Comparison of ENCODE assay signal across 9 cellular contexts in the genomic region with DNA sequence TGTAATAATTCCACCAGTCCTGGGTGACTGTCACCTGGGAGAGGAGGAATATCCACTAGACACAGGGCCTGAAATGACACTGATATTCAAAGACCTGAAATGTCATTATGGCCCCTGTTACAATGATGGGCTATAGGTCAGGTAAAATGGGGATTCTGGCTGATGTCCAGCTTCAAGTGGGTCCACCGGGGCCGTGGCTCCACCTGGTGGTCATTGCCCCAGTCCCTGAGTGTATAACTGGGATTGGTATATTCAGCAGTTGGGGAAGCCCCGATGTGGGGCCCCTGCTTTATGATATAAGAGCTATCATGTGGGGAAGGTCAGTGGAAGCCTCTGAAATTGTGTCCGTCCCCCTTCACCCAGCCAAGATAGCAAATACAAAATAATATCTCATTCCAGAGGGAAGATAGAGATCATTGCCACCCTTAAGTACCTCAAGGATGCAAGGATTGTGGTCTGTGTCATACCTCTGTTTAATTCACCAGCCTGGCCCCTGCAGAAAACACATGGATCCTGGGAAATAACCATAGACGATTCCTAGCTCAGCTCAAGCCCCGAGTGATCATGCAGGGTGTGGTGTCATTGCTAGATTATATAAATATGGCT. TPM values are rescaled to one million over a fixed set of nuclear protein-coding genes. Genes with fewer than 3 reads are reported as not detected.
A peak's percentile ranks its signal among the peaks of the same experiment; 100 is the strongest.
DNase-seq lines count a peak whose midpoint lies in the region; ATAC-seq, FAIRE-seq and TF ChIP-seq lines count a peak whose summit lies in the region.
"Had no signal": no experiment of that assay in that cellular context is flagged by ENCODE, and none has a peak within 500 bp of the region (broad histone marks: within the 10 kb centered on the region; RNA-seq: fewer than 3 reads in every experiment).

No MANE protein-coding gene starts in this region.

- no peak for TF ChIP-seq EP300 in upper lobe of left lung (IDR thresholded peaks at IDR 0.05)

- CTCF ChIA-PET in activated CD8-positive, alpha-beta T cell treated with anti-CD3 and anti-CD28 coated beads, Interleukin-2, amount 10 ng/mL, durations not matched to agents 7 days and 5 days (lab: Charles Lee), result interaction anchor here (0.9 to 4.7 kb wide), 13 partner anchors 9 to 207 kb away, joined by 3 to 65 read pairs (median 5); partner anchors contain the start of gene VPS45

- H3K9me3 Mint-ChIP-seq in activated CD8-positive, alpha-beta T cell treated with anti-CD3 and anti-CD28 coated beads, Interleukin-2, amount 10 ng/mL, durations not matched to agents 7 days and 5 days (ENCODE audit: insufficient read depth), result no peaks in the 10 kb centered on the region
- H3K9me3 Mint-ChIP-seq in endodermal cell, result no peaks in the 10 kb centered on the region
- H3K9me3 Mint-ChIP-seq: dendritic cell treated with granulocyte-macrophage colony-stimulating factor and Interleukin-4, amounts not matched to agents 40 ng/mL and 50 ng/mL, for 4 days had no signal

- H3K27ac Mint-ChIP-seq in activated CD8-positive, alpha-beta T cell treated with anti-CD3 and anti-CD28 coated beads, Interleukin-2, amount 10 ng/mL, durations not matched to agents 7 days and 5 days, result no peak overlapping the region
- no peak overlapping the region for H3K27ac Mint-ChIP-seq in endodermal cell
- H3K27ac Mint-ChIP-seq: dendritic cell treated with granulocyte-macrophage colony-stimulating factor and Interleukin-4, amounts not matched to agents 40 ng/mL and 50 ng/mL, for 4 days had no signal

- ATAC-seq in activated CD8-positive, alpha-beta T cell treated with anti-CD3 and anti-CD28 coated beads, Interleukin-2, amount 10 ng/mL, durations not matched to agents 7 days and 5 days, result peak; percentile 75
- peak; percentile 69 to 70 for ATAC-seq in upper lobe of left lung (ENCODE audit: low FRiP score in 2 of 2)
- ATAC-seq in HG03571 (IDR thresholded peaks at IDR 0.05; ENCODE audit: unreplicated experiment), result no peak

- no peaks in the 10 kb centered on the region for H3K36me3 Mint-ChIP-seq in activated CD8-positive, alpha-beta T cell treated with anti-CD3 and anti-CD28 coated beads, Interleukin-2, amount 10 ng/mL, durations not matched to agents 7 days and 5 days (ENCODE audit: low read depth)
- H3K36me3 Mint-ChIP-seq in endodermal cell (ENCODE audit: low read depth), result no peaks in the 10 kb centered on the region

- H3K4me1 Mint-ChIP-seq in activated CD8-positive, alpha-beta T cell treated with anti-CD3 and anti-CD28 coated beads, Interleukin-2, amount 10 ng/mL, durations not matched to agents 7 days and 5 days (ENCODE audit: low read depth), result peaks cover 24% of the 10 kb centered on the region
- peaks cover 10% of the 10 kb centered on the region for H3K4me1 Mint-ChIP-seq in endodermal cell

- H3K4me3 Mint-ChIP-seq in activated CD8-positive, alpha-beta T cell treated with anti-CD3 and anti-CD28 coated beads, Interleukin-2, amount 10 ng/mL, durations not matched to agents 7 days and 5 days, result no peak overlapping the region
- H3K4me3 Mint-ChIP-seq in endodermal cell, result no peak overlapping the region
- H3K4me3 Mint-ChIP-seq: dendritic cell treated with granulocyte-macrophage colony-stimulating factor and Interleukin-4, amounts not matched to agents 40 ng/mL and 50 ng/mL, for 4 days had no signal

- H3K36me3 ChIP-seq in endodermal cell (ENCODE audit: control insufficient read depth, insufficient read depth, low read length) (no peaks in the 10 kb centered on the region), upper lobe of left lung (no peaks in the 10 kb centered on the region)

- TF ChIP-seq POLR2A in GM12891 (IDR thresholded peaks at IDR 0.05; ENCODE audit: low read depth, low read length), result no peak
- TF ChIP-seq POLR2A in upper lobe of left lung (IDR thresholded peaks at IDR 0.05), result no peak

- H3K9me3 ChIP-seq in endodermal cell (ENCODE audit: control insufficient read depth, low read length) (no peaks in the 10 kb centered on the region), upper lobe of left lung (no peaks in the 10 kb centered on the region)

- 58 to 83% methylated on average over 2 to 6 of the region's 6 CpGs for WGBS in endodermal cell (ENCODE audit: insufficient coverage in 1 of 2, insufficient read length in 1 of 2), 2 experiments
- WGBS in upper lobe of left lung, 2 donors, result 22 to 23% methylated on average over 6 of the region's 6 CpGs

- H3K4me3 ChIP-seq in endodermal cell (ENCODE audit: low read length) (no peak overlapping the region), upper lobe of left lung (no peak overlapping the region)

- TF ChIP-seq CTCF in endodermal cell (conservative IDR thresholded peaks at IDR 0.05) (peak; percentile 89), upper lobe of left lung (IDR thresholded peaks at IDR 0.05) (peak; percentile 49 to 79 (median 59))

- no peak overlapping the region for H3K9ac ChIP-seq in endodermal cell (ENCODE audit: extremely low read depth, low read length, poor library complexity, severe bottlenecking)

- H3K4me1 ChIP-seq in endodermal cell (ENCODE audit: control insufficient read depth, insufficient read depth, low read length) (no peaks in the 10 kb centered on the region), upper lobe of left lung (peaks cover 5 to 22% (median 11%) of the 10 kb centered on the region in 4 donors)

- H3K27me3 Mint-ChIP-seq in activated CD8-positive, alpha-beta T cell treated with anti-CD3 and anti-CD28 coated beads, Interleukin-2, amount 10 ng/mL, durations not matched to agents 7 days and 5 days (ENCODE audit: low read depth), result peaks cover 2% of the 10 kb centered on the region
- no peaks in the 10 kb centered on the region for H3K27me3 Mint-ChIP-seq in endodermal cell (ENCODE audit: insufficient read depth)
- H3K27me3 Mint-ChIP-seq: dendritic cell treated with granulocyte-macrophage colony-stimulating factor and Interleukin-4, amounts not matched to agents 40 ng/mL and 50 ng/mL, for 4 days had no signal

- DNase-seq in 8988T (peak; percentile 70), GM12891 (ENCODE audit: insufficient read length, low spot score) (no peak), NCI-H748 (lab: John Stamatoyannopoulos, UW; ENCODE audit: unreplicated experiment) (peak; percentile 69), endodermal cell (peak; percentile 90), mucosa of gallbladder (ENCODE audit: low spot score) (peak; percentile 58), upper lobe of left lung (peak; percentile 65 to 78)
- DNase-seq in activated CD8-positive, alpha-beta T cell treated with anti-CD3 and anti-CD28 coated beads, Interleukin-2, amount 10 ng/mL, durations not matched to agents 7 days and 5 days, result peak; percentile 74

- no peaks in the 10 kb centered on the region for H3K27me3 ChIP-seq in endodermal cell (ENCODE audit: control insufficient read depth, insufficient read depth, low read length, poor library complexity, severe bottlenecking)
- no peaks in the 10 kb centered on the region for H3K27me3 ChIP-seq in upper lobe of left lung

- H3K27ac ChIP-seq in endodermal cell (ENCODE audit: low read depth, low read length) (no peak overlapping the region), upper lobe of left lung (no peak overlapping the region)

- peak; percentile 66 for FAIRE-seq in GM12891 (lab: Jason Lieb, UNC)

- POLR2A ChIA-PET in activated CD8-positive, alpha-beta T cell treated with anti-CD3 and anti-CD28 coated beads, Interleukin-2, amount 10 ng/mL, durations not matched to agents 7 days and 5 days (lab: Charles Lee), result interaction anchor here (0.8 to 1.1 kb wide), 2 partner anchors 18 to 96 kb away, joined by 3 read pairs; no protein-coding TSS in a partner anchor

TF ChIP-seq in GM12891, 5 proteins besides CTCF, POLR2A, EP300 and RAD21:
- TF ChIP-seq POU2F2 (IDR thresholded peaks at IDR 0.05; ENCODE audit: low read depth, low read length) (peak; percentile 75; the same call in 1 of the 2 replicates), TAF1 (IDR thresholded peaks at IDR 0.05; ENCODE audit: low read depth, low read length) (no peak)

RNA-seq across cellular contexts. Expression of gene PLEKHO1, which starts 19.3 kb away (rescaled TPM):
- polyA plus RNA-seq in GM12891 (2012; ENCODE audit: low read depth, missing spikeins), result 79.1 TPM
- 100 to 1,000 TPM; 138 to 154 TPM for total RNA-seq in activated CD8-positive, alpha-beta T cell treated with anti-CD3 and anti-CD28 coated beads, Interleukin-2, amount 10 ng/mL, durations not matched to agents 7 days and 5 days
- total RNA-seq in endodermal cell, result 10 to 100 TPM; 42.9 to 46.0 TPM
- polyA plus RNA-seq in endodermal cell (2013, experiment 1 of 2), result 69.7 TPM
- polyA plus RNA-seq in endodermal cell (2013, experiment 2 of 2), result 66.1 TPM
- 56.4 TPM for total RNA-seq in mucosa of gallbladder
- total RNA-seq in upper lobe of left lung, result 100 to 1,000 TPM in 1 of 6 donors, 10 to 100 TPM in 5; 27.8 to 111 (median 61.9) TPM
